Comparison of ENCODE assay signal across 9 cellular contexts in genomic region chr13:21674271-21675009, GRCh38. TPM values are rescaled to one million over a fixed set of nuclear protein-coding genes. Genes with fewer than 3 reads are reported as not detected.
DNase-seq lines count a peak whose midpoint lies in the region; FAIRE-seq and TF ChIP-seq lines count a peak whose summit lies in the region.
"Had no signal": no experiment of that assay in that cellular context is flagged by ENCODE, and none has a peak within 500 bp of the region (broad histone marks: within the 10 kb centered on the region; RNA-seq: fewer than 3 reads in every experiment).

No MANE protein-coding gene starts in this region.

- H3K27me3 ChIP-seq in brain microvascular endothelial cell (replicated peaks) (peaks cover 50% of the 10 kb centered on the region), PC-9 (ENCODE audit: insufficient read depth, low read depth) (peaks cover 67% of the 10 kb centered on the region)

- TF ChIP-seq CTCF in brain microvascular endothelial cell (IDR thresholded peaks at IDR 0.05; ENCODE audit: low read depth, low read length, missing control alignments) (no peak), PC-9 (conservative IDR thresholded peaks at IDR 0.05) (no peak)

- H3K36me3 ChIP-seq in brain microvascular endothelial cell (replicated peaks) (no peaks in the 10 kb centered on the region), PC-9 (ENCODE audit: low read depth) (no peaks in the 10 kb centered on the region)

- H3K4me3 ChIP-seq in brain microvascular endothelial cell (ENCODE audit: low read depth, low read length) (peak overlapping the region; percentile 47), PC-9 (no peak overlapping the region)

- H3K4me2 ChIP-seq in PC-9 = no peak overlapping the region

- no peaks in the 10 kb centered on the region for H3K9me3 ChIP-seq in PC-9 (ENCODE audit: insufficient read depth, low read depth)

- intact Hi-C loops in PC-9 (cut with micrococcal nuclease; ENCODE audit: unreplicated experiment) = no loop called here

- H3K27ac ChIP-seq in brain microvascular endothelial cell (no peak overlapping the region), PC-9 (no peak overlapping the region)

- CTCF ChIA-PET in PC-9 (lab: Charles Lee) = no interaction called here

- no peaks in the 10 kb centered on the region for H3K9me2 ChIP-seq in PC-9 (ENCODE audit: insufficient read depth)

- peak; percentile 26 for DNase-seq in GM12892 (ENCODE audit: insufficient read length)
- DNase-seq in NCI-H774 (lab: John Stamatoyannopoulos, UW) = peak; percentile 6
- DNase-seq in brain microvascular endothelial cell = no peak
- DNase-seq in kidney glomerular epithelial cell (lab: John Stamatoyannopoulos, UW) = peak; percentile 4
- DNase-seq in stimulated activated naive CD4-positive, alpha-beta T cell treated with Interleukin-2 at 50 U/mL for 16 hours (lab: John Stamatoyannopoulos, UW) = peak; percentile 28
- no peak for DNase-seq in NCI-H1694 treated with DMSO at 0.1 percent for 48 hours (lab: John Stamatoyannopoulos, UW)
- DNase-seq in mesenteric fat pad (ENCODE audit: low spot score) = no peak
- DNase-seq in PC-9 = no peak

- no peak for FAIRE-seq in GM12892 (lab: Jason Lieb, UNC)

- POLR2A ChIA-PET in PC-9 (lab: Charles Lee; ENCODE audit: unreplicated experiment) = no interaction called here

- no peak overlapping the region for H2AFZ ChIP-seq in PC-9

- no peaks in the 10 kb centered on the region for H4K20me1 ChIP-seq in PC-9 (ENCODE audit: insufficient read depth)

- H3K4me1 ChIP-seq in PC-9 (replicated peaks; ENCODE audit: insufficient read depth) = no peaks in the 10 kb centered on the region

- no TSS peak for BruUV-seq in PC-9 (replicated peaks; lab: Mats Ljungman, UMichigan)

- in situ Hi-C loops in brain microvascular endothelial cell (cut with HindIII; ENCODE audit: low pct_ligation_motif_present, low sequenced_read_pairs) = no loop called here

- H3K79me2 ChIP-seq in PC-9 (ENCODE audit: low read depth) = no peaks in the 10 kb centered on the region

- TF ChIP-seq POLR2A in GM12892 (IDR thresholded peaks at IDR 0.05; ENCODE audit: low read depth, low read length) = no peak

- no peaks in the 10 kb centered on the region for H3F3A ChIP-seq in PC-9 (ENCODE audit: insufficient read depth, low read depth)

RNA-seq across cellular contexts. Expression of gene FGF9, which starts 3.6 kb away (rescaled TPM):
- not detected for polyA plus RNA-seq in GM12892 (2012; ENCODE audit: missing spikeins)
- total RNA-seq in mesenteric fat pad = 0.80 TPM
- not detected in 2 replicates for total RNA-seq in PC-9 (2021)
- total RNA-seq: T-helper 1 cell treated with Interleukin-12 subunit alpha and Interleukin-12 subunit beta and Interleukin-4 antibody, amounts not matched to agents 30 ng/mL and 1 ng/mL, for 36 hours had no signal

Comparison
In these comparisons a context has a peak if more than half of its experiments do, and no peak if none do; other contexts are left out.
1. DNase-seq: peak in GM12892 (single experiment), NCI-H774 (single experiment), kidney glomerular epithelial cell (single experiment) and stimulated activated naive CD4-positive, alpha-beta T cell treated with Interleukin-2 at 50 U/mL for 16 hours (single experiment); none in brain microvascular endothelial cell (single experiment), NCI-H1694 treated with DMSO at 0.1 percent for 48 hours (single experiment), mesenteric fat pad (single experiment) and PC-9 (0 of 2).